ENCODE assay signal across 20 cellular contexts in the genomic region with DNA sequence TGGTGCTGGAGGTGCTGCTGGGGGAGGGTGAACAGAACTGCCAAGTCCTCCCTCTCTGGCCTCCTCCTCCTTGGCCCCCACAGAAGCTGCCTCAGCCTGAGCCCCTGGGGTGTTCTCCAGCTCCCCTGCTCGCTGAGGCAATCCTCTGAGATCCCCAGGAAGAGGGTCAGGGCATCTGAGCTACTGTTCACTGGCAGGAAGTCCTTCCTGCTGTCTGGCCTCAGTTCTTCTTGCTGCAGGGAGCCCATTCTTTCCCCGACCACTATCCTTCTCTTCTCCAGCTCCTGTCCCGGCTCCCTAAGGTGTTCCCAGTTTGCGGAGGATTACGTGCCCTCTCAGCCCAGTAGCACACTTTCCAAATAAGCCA. TPM values are rescaled to one million over a fixed set of nuclear protein-coding genes. Genes with fewer than 3 reads are reported as not detected.
"Had no signal": no experiment of that assay in that cellular context is flagged by ENCODE, and none has a peak within 500 bp of the region (broad histone marks: within the 10 kb centered on the region; RNA-seq: fewer than 3 reads in every experiment).

No MANE protein-coding gene starts in this region.

- H3K27ac ChIP-seq: esophagus muscularis mucosa, lower lobe of right lung had no signal

- ATAC-seq: activated T-cell treated with anti-CD3 and anti-CD28 coated beads, Interleukin-2, amount 50 U/mL, for 4 hours; lower lobe of right lung; naive thymus-derived CD4-positive, alpha-beta T cell; SK-N-SH treated with all-trans-retinoic acid at 6 μM for 48 hours; stimulated activated effector memory CD8-positive, alpha-beta T cell treated with anti-CD3 and anti-CD28 coated beads, Interleukin-12 subunit alpha, Interleukin-12 subunit beta, amount 100 ng/mL, for 72 hours had no signal

- H3K4me3 ChIP-seq: esophagus muscularis mucosa, lower lobe of right lung had no signal

- H3K4me3 Mint-ChIP-seq: activated CD4-positive, alpha-beta memory T cell treated with anti-CD3 and anti-CD28 coated beads, Interleukin-2, amount 10 ng/mL, durations not matched to agents 7 days and 5 days; activated T-cell treated with anti-CD3 and anti-CD28 coated beads, Interleukin-2, amount 50 U/mL, for 4 hours; immature natural killer cell; stimulated activated effector memory CD8-positive, alpha-beta T cell treated with anti-CD3 and anti-CD28 coated beads, Interleukin-12 subunit alpha, Interleukin-12 subunit beta, amount 100 ng/mL, for 72 hours had no signal

- H3K9me3 ChIP-seq: esophagus muscularis mucosa, lower lobe of right lung had no signal

- DNase-seq: activated CD4-positive, alpha-beta memory T cell treated with anti-CD3 and anti-CD28 coated beads, Interleukin-2, amount 10 ng/mL, durations not matched to agents 7 days and 5 days; activated CD4-positive, alpha-beta T cell treated with anti-CD3 and anti-CD28 coated beads for 4 hours; activated effector memory CD4-positive, alpha-beta T cell treated with Interleukin-2 at 50 U/mL for 16 hours; activated naive CD4-positive, alpha-beta T cell treated with anti-CD3 and anti-CD28 coated beads, Interleukin-2, amount 50 U/mL, for 16 hours; activated T-cell treated with anti-CD3 and anti-CD28 coated beads, Interleukin-2, amount 50 U/mL, for 4 hours; immature natural killer cell; left cardiac atrium; lower lobe of right lung; naive thymus-derived CD4-positive, alpha-beta T cell; T-helper 1 cell; T1000 had no signal

- H3K36me3 Mint-ChIP-seq: immature natural killer cell; naive thymus-derived CD4-positive, alpha-beta T cell; stimulated activated effector memory CD8-positive, alpha-beta T cell treated with anti-CD3 and anti-CD28 coated beads, Interleukin-12 subunit alpha, Interleukin-12 subunit beta, amount 100 ng/mL, for 72 hours had no signal

- H3K9me3 Mint-ChIP-seq: activated CD4-positive, alpha-beta memory T cell treated with anti-CD3 and anti-CD28 coated beads, Interleukin-2, amount 10 ng/mL, durations not matched to agents 7 days and 5 days; activated T-cell treated with anti-CD3 and anti-CD28 coated beads, Interleukin-2, amount 50 U/mL, for 4 hours; stimulated activated effector memory CD8-positive, alpha-beta T cell treated with anti-CD3 and anti-CD28 coated beads, Interleukin-12 subunit alpha, Interleukin-12 subunit beta, amount 100 ng/mL, for 72 hours had no signal

- H3K27ac Mint-ChIP-seq: activated CD4-positive, alpha-beta memory T cell treated with anti-CD3 and anti-CD28 coated beads, Interleukin-2, amount 10 ng/mL, durations not matched to agents 7 days and 5 days; immature natural killer cell; naive thymus-derived CD4-positive, alpha-beta T cell; stimulated activated effector memory CD8-positive, alpha-beta T cell treated with anti-CD3 and anti-CD28 coated beads, Interleukin-12 subunit alpha, Interleukin-12 subunit beta, amount 100 ng/mL, for 72 hours had no signal

- H3K36me3 ChIP-seq: esophagus muscularis mucosa, lower lobe of right lung had no signal

RNA-seq across cellular contexts. Expression of a gene that starts 9.7 kb away (rescaled TPM):
- total RNA-seq: activated CD4-positive, alpha-beta memory T cell treated with anti-CD3 and anti-CD28 coated beads, Interleukin-2, amount 10 ng/mL, durations not matched to agents 7 days and 5 days; dermis microvascular lymphatic vessel endothelial cell; glomerular endothelial cell; mononuclear cell; naive thymus-derived CD4-positive, alpha-beta T cell; osteocyte had no signal
- polyA plus RNA-seq: immature natural killer cell; naive thymus-derived CD4-positive, alpha-beta T cell had no signal

RNA-seq across cellular contexts. Expression of a gene that starts 49.1 kb away (rescaled TPM):
- total RNA-seq: activated T-cell treated with anti-CD3 and anti-CD28 coated beads, Interleukin-2, amount 50 U/mL, for 4 hours; dermis microvascular lymphatic vessel endothelial cell; esophagus muscularis mucosa; left cardiac atrium; lower lobe of right lung; mononuclear cell; osteocyte; urinary bladder had no signal
- polyA plus RNA-seq: adipose tissue; immature natural killer cell; naive thymus-derived CD4-positive, alpha-beta T cell; urinary bladder had no signal

RNA-seq across cellular contexts. Expression of a gene that starts 57.0 kb away (rescaled TPM):
- total RNA-seq: activated CD4-positive, alpha-beta memory T cell treated with anti-CD3 and anti-CD28 coated beads, Interleukin-2, amount 10 ng/mL, durations not matched to agents 7 days and 5 days; activated T-cell treated with anti-CD3 and anti-CD28 coated beads, Interleukin-2, amount 50 U/mL, for 4 hours; glomerular endothelial cell had no signal
